In the genomic region with DNA sequence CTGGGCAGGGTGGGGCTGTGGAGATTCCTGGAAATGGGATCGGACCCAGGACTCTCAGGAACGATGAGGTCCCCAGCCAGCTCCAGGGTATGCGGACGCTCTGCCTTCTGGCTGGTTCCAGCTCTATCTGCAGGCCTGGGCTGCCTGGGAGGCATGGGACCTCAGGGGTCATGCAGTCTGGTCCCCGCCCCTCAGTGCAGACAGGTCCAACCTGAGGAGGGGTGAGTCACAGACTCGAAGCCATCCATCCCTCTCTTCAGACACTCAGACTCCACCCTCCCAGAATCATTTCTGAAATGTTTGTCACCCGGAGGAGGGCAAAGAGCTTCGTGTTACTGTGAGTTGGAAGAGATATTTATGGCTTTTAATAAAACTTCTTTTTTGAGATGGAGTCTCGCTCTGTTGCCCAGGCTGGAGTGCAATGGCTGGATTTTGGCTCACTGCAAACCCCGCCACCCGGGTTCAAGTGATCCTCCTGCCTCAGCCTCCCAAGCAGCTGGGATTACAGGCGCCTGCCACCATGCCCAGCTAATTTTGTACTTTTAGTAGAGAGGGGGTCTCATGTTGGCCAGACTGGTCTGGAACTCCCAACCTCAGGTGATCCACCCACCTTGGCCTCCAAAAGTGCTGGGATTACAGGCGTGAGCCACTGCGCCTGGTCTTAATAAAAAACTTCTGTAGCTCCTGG, we compare ENCODE assay signal across 12 cellular contexts. TPM values are rescaled to one million over a fixed set of nuclear protein-coding genes. Genes with fewer than 3 reads are reported as not detected.
A peak's percentile ranks its signal among the peaks of the same experiment; 100 is the strongest.
DNase-seq lines count a peak whose midpoint lies in the region; ATAC-seq and TF ChIP-seq lines count a peak whose summit lies in the region.
"Had no signal": no experiment of that assay in that cellular context is flagged by ENCODE, and none has a peak within 500 bp of the region (broad histone marks: within the 10 kb centered on the region; RNA-seq: fewer than 3 reads in every experiment).

No MANE protein-coding gene starts in this region.

- peak; percentile 85 for ATAC-seq in HCT116

- H3K27me3 ChIP-seq in HCT116 (ENCODE audit: insufficient read depth, low read length) (no peaks in the 10 kb centered on the region), adipocyte (replicated peaks; ENCODE audit: control insufficient read depth, insufficient read depth, low read length) (peaks cover 4% of the 10 kb centered on the region)

- H3K27ac ChIP-seq in HCT116 (ENCODE audit: low read depth, low read length): no peak overlapping the region

- no TSS peak for BruUV-seq in HCT116 (replicated peaks; lab: Mats Ljungman, UMichigan)

- H3K4me1 ChIP-seq in HCT116 (ENCODE audit: control insufficient read depth in 1 of 2, insufficient read depth in 2 of 2, low read length in 2 of 2) (peaks cover 5 to 18% of the 10 kb centered on the region in 2 experiments), adipocyte (ENCODE audit: control insufficient read depth, insufficient read depth, low read length) (peaks cover 39% of the 10 kb centered on the region)
- H3K4me1 ChIP-seq: HAP-1 had no signal

- DNase-seq in HCT116 (ENCODE audit: low read depth, low spot score) (peak; percentile 10), adipocyte (ENCODE audit: low read depth) (peak; percentile 54), iris pigment epithelial cell (ENCODE audit: low read depth) (peak; percentile 38), stromal cell of bone marrow (ENCODE audit: low read depth) (peak; percentile 45), cerebellar cortex (ENCODE audit: low spot score) (no peak), 8988T (no peak)
- no peak for DNase-seq in activated CD4-positive, CD25-positive, alpha-beta regulatory T cell treated with anti-CD3 and anti-CD28 coated beads, Interleukin-2, amount 50 U/mL, for 72 hours
- DNase-seq: cerebellar nuclear complex, NCI-H524 treated with DMSO at 0.1 percent for 48 hours had no signal

- TF ChIP-seq POLR2A in HCT116 (IDR thresholded peaks at IDR 0.05; ENCODE audit: borderline replicate concordance, extremely low read depth, insufficient read depth, insufficient read length): no peak

- peak overlapping the region; percentile 40 for H3K4me2 ChIP-seq in HCT116 (ENCODE audit: low read length)

- H3K36me3 ChIP-seq in HCT116 (ENCODE audit: control insufficient read depth in 1 of 2, insufficient read depth in 2 of 2, low read length in 2 of 2): no peaks in the 10 kb centered on the region
- no peaks in the 10 kb centered on the region for H3K36me3 ChIP-seq in adipocyte (ENCODE audit: control insufficient read depth, insufficient read depth, low read length, severe bottlenecking)
- H3K36me3 ChIP-seq: HAP-1 had no signal

- intact Hi-C loops in HCT116 (cut with micrococcal nuclease): no loop called here

- CTCF ChIA-PET in HCT116 (lab: Charles Lee): interaction anchor here (1.4 kb wide), 1 partner anchor 32 kb away, joined by 6 read pairs; no protein-coding TSS in a partner anchor

- RAD21 ChIA-PET in HCT116 (lab: Charles Lee; ENCODE audit: low non-redundant PET in 1 of 2, low total read pairs in 2 of 2, uncharacterized antibody in 2 of 2, unreplicated experiment in 2 of 2): no interaction called here

- H3K4me3 ChIP-seq in HCT116 (replicated peaks in 1 of 2; ENCODE audit: low read depth in 1 of 2, low read length in 2 of 2): no peak overlapping the region
- H3K4me3 ChIP-seq in adipocyte (ENCODE audit: low read length): no peak overlapping the region
- H3K4me3 ChIP-seq: HAP-1 had no signal

- H3K9ac ChIP-seq in HCT116 (ENCODE audit: low read length): no peak overlapping the region
- no peak overlapping the region for H3K9ac ChIP-seq in adipocyte (ENCODE audit: low read length)

- H2AFZ ChIP-seq in HCT116 (ENCODE audit: low read depth, low read length, poor library complexity, severe bottlenecking): no peak overlapping the region

- no peaks in the 10 kb centered on the region for H4K20me1 ChIP-seq in HCT116 (ENCODE audit: insufficient read depth)

- H3K79me2 ChIP-seq in HCT116 (ENCODE audit: insufficient read depth, low read length): no peaks in the 10 kb centered on the region

- TF ChIP-seq RAD21 in HCT116 (IDR thresholded peaks at IDR 0.05; ENCODE audit: low read depth): no peak

- H3K9me2 ChIP-seq in HCT116 (ENCODE audit: insufficient read depth): no peaks in the 10 kb centered on the region

- POLR2A ChIA-PET in HCT116 (lab: Charles Lee): no interaction called here

- TF ChIP-seq CTCF in HCT116 (IDR thresholded peaks at IDR 0.05 in 2 of 3, conservative IDR thresholded peaks at IDR 0.05 in 1 of 3; ENCODE audit: borderline replicate concordance in 1 of 3, insufficient read depth in 1 of 3, low read depth in 2 of 3, low read length in 2 of 3): no peak

- H3K9me3 ChIP-seq in HCT116 (ENCODE audit: control insufficient read depth in 1 of 2, insufficient read depth in 1 of 2, low read depth in 1 of 2, low read length in 2 of 2) (no peaks in the 10 kb centered on the region), adipocyte (ENCODE audit: control insufficient read depth, low read length) (no peaks in the 10 kb centered on the region)
- H3K9me3 ChIP-seq: HAP-1 had no signal

TF ChIP-seq in HCT116, 20 proteins besides CTCF, POLR2A, EP300 and RAD21:
- no peak for TF ChIP-seq JUND (IDR thresholded peaks at IDR 0.05)
- TF ChIP-seq YY1 (IDR thresholded peaks at IDR 0.05; ENCODE audit: extremely low read depth, insufficient replicate concordance, low read depth, low read length): no peak
- TF ChIP-seq, protein P1, sequence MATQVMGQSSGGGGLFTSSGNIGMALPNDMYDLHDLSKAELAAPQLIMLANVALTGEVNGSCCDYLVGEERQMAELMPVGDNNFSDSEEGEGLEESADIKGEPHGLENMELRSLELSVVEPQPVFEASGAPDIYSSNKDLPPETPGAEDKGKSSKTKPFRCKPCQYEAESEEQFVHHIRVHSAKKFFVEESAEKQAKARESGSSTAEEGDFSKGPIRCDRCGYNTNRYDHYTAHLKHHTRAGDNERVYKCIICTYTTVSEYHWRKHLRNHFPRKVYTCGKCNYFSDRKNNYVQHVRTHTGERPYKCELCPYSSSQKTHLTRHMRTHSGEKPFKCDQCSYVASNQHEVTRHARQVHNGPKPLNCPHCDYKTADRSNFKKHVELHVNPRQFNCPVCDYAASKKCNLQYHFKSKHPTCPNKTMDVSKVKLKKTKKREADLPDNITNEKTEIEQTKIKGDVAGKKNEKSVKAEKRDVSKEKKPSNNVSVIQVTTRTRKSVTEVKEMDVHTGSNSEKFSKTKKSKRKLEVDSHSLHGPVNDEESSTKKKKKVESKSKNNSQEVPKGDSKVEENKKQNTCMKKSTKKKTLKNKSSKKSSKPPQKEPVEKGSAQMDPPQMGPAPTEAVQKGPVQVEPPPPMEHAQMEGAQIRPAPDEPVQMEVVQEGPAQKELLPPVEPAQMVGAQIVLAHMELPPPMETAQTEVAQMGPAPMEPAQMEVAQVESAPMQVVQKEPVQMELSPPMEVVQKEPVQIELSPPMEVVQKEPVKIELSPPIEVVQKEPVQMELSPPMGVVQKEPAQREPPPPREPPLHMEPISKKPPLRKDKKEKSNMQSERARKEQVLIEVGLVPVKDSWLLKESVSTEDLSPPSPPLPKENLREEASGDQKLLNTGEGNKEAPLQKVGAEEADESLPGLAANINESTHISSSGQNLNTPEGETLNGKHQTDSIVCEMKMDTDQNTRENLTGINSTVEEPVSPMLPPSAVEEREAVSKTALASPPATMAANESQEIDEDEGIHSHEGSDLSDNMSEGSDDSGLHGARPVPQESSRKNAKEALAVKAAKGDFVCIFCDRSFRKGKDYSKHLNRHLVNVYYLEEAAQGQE (IDR thresholded peaks at IDR 0.05; ENCODE audit: low read depth): no peak
- TF ChIP-seq ELF1 (IDR thresholded peaks at IDR 0.05; ENCODE audit: borderline replicate concordance, low read depth): no peak
- TF ChIP-seq SIN3A (IDR thresholded peaks at IDR 0.05; ENCODE audit: low read depth): no peak
TF ChIP-seq in HCT116: peak in this region for 0.

RNA-seq across cellular contexts. Expression of gene MYOM3, which starts 5.9 kb away (rescaled TPM):
- 7.9 TPM for total RNA-seq in HCT116 (2021; ENCODE audit: unreplicated experiment)
- polyA plus RNA-seq in HCT116 (2012): 3.8 and 4.7 TPM in 2 replicates
- total RNA-seq: SK-MEL-5 had no signal
- polyA plus RNA-seq: neural cell had no signal

RNA-seq across cellular contexts. Expression of gene IL22RA1, which starts 25.1 kb away (rescaled TPM):
- 2.1 TPM for total RNA-seq in HCT116 (2021; ENCODE audit: unreplicated experiment)
- 1.9 and 2.4 TPM in 2 replicates for polyA plus RNA-seq in HCT116 (2012)
- polyA plus RNA-seq: neural cell had no signal

Comparison
In these comparisons a context has a peak if more than half of its experiments do, and no peak if none do; other contexts are left out.
1. DNase-seq: peak in HCT116 (single experiment), adipocyte (single experiment), iris pigment epithelial cell (single experiment) and stromal cell of bone marrow (single experiment); none in cerebellar cortex (single experiment), 8988T (single experiment) and activated CD4-positive, CD25-positive, alpha-beta regulatory T cell treated with anti-CD3 and anti-CD28 coated beads, Interleukin-2, amount 50 U/mL, for 72 hours (single experiment).